ENCODE assay signal across 30 cellular contexts in genomic region chr12:50887191-50887590, GRCh38. TPM values are rescaled to one million over a fixed set of nuclear protein-coding genes. Genes with fewer than 3 reads are reported as not detected.
"Had no signal": no experiment of that assay in that cellular context is flagged by ENCODE, and none has a peak within 500 bp of the region (broad histone marks: within the 10 kb centered on the region; RNA-seq: fewer than 3 reads in every experiment).

No MANE protein-coding gene starts in this region.

- ATAC-seq: activated CD4-positive, alpha-beta T cell treated with anti-CD3 and anti-CD28 coated beads for 36 hours; activated CD4-positive, CD25-positive, alpha-beta regulatory T cell treated with anti-CD3 and anti-CD28 coated beads, Interleukin-2, amount 50 U/mL, for 24 hours; activated CD8-positive, alpha-beta T cell treated with anti-CD3 and anti-CD28 coated beads, Interleukin-2, amount 10 ng/mL, durations not matched to agents 7 days and 5 days; activated naive CD4-positive, alpha-beta T cell treated with anti-CD3 and anti-CD28 coated beads, Interleukin-2, amount 50 U/mL, for 72 hours; activated T-cell treated with anti-CD3 and anti-CD28 coated beads, Interleukin-2, amount 50 U/mL, for 4 hours; WTC11 had no signal

- H3K36me3 ChIP-seq: SJCRH30 had no signal

- H3K27me3 ChIP-seq: SJCRH30 had no signal

- FAIRE-seq: bronchial epithelial cell had no signal

- DNase-seq: activated CD4-positive, alpha-beta T cell treated with anti-CD3 and anti-CD28 coated beads for 36 hours; activated CD4-positive, alpha-beta T cell treated with anti-CD3 and anti-CD28 coated beads, Interleukin-2, amount 10 ng/mL, durations not matched to agents 7 days and 5 days; activated CD4-positive, alpha-beta T cell treated with anti-CD3 and anti-CD28 coated beads, Interleukin-2, amount 50 U/mL, for 48 hours; activated CD8-positive, alpha-beta T cell treated with anti-CD3 and anti-CD28 coated beads, Interleukin-2, amount 10 ng/mL, durations not matched to agents 7 days and 5 days; activated gamma-delta T cell treated with Interleukin-2 at 50 U/mL for 16 hours; activated naive CD4-positive, alpha-beta T cell treated with anti-CD3 and anti-CD28 coated beads for 36 hours; activated T-cell treated with anti-CD3 and anti-CD28 coated beads for 4 hours; activated T-cell treated with anti-CD3 and anti-CD28 coated beads, Interleukin-2, amount 50 U/mL, for 4 hours; anterior cingulate cortex; caudate nucleus; cerebellar nuclear complex; KBM-7; NCI-H1092 treated with DMSO at 0.1 percent for 48 hours; NCI-H1417 treated with DMSO at 0.1 percent for 48 hours; NCI-H1930; NCI-H2081 treated with DMSO at 0.1 percent for 48 hours; NCI-H345; NCI-H510A; NCI-H526; NCI-H748 treated with DMSO at 0.1 percent for 48 hours; OCI-M1; SHP77; SJCRH30 had no signal

- H3K27ac ChIP-seq: SJCRH30 had no signal

- H3K4me3 ChIP-seq: SJCRH30, SK-N-MC had no signal

- H3K4me1 ChIP-seq: SJCRH30 had no signal

RNA-seq across cellular contexts. Expression of gene TMPRSS12, which starts 44.5 kb away (rescaled TPM):
- total RNA-seq: activated CD4-positive, alpha-beta T cell treated with anti-CD3 and anti-CD28 coated beads for 36 hours; activated CD4-positive, alpha-beta T cell treated with anti-CD3 and anti-CD28 coated beads, Interleukin-2, amount 10 ng/mL, durations not matched to agents 7 days and 5 days; activated CD8-positive, alpha-beta T cell treated with anti-CD3 and anti-CD28 coated beads, Interleukin-2, amount 10 ng/mL, durations not matched to agents 7 days and 5 days; activated naive CD4-positive, alpha-beta T cell treated with anti-CD3 and anti-CD28 coated beads for 36 hours; activated naive CD4-positive, alpha-beta T cell treated with anti-CD3 and anti-CD28 coated beads, Interleukin-2, amount 50 U/mL, for 72 hours; activated T-cell treated with anti-CD3 and anti-CD28 coated beads, Interleukin-2, amount 50 U/mL, for 4 hours; activated T-helper 1 cell treated with anti-CD3 and anti-CD28 coated beads, Interleukin-12 subunit alpha, Interleukin-12 subunit beta, Interleukin-2, Interleukin-4 antibody, amounts not matched to agents 30 ng/mL and 10 ng/mL and 1 ng/mL, durations not matched to agents 14 hours and 24 hours and 36 hours; bronchial epithelial cell; LHCN-M2; SJCRH30; WTC11 had no signal
